Comparison of ENCODE assay signal across 8 cellular contexts in the genomic region with DNA sequence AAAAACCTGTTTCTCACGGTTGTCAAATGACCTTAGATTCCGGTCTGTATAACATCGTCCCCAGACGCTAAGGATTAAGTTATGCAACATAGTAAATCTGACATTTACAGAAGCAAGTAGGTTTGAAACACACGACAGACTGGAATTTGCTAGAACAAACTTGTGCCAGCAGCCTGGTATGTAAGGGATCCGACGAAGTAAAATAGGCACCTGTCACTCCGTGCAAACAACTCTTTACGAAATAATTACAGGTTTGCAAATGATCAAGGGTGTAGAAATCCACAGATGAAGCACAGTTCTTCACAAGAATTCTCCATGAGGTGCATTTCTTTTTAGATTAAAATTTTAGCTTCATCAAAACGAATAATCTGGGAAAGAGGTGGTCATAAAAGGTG. TPM values are rescaled to one million over a fixed set of nuclear protein-coding genes. Genes with fewer than 3 reads are reported as not detected.
DNase-seq lines count a peak whose midpoint lies in the region; ATAC-seq and TF ChIP-seq lines count a peak whose summit lies in the region.

No MANE protein-coding gene starts in this region.

- peak overlapping the region; percentile 84 for H3K4me2 ChIP-seq in PC-3 (ENCODE audit: low read length)

- H3K36me3 ChIP-seq in PC-3 (ENCODE audit: low read depth, low read length): peaks cover 7% of the 10 kb centered on the region; the same call in 1 of the 2 replicates
- H3K36me3 ChIP-seq in duodenal mucosa (ENCODE audit: control insufficient read depth in 1 of 2, insufficient read depth in 2 of 2, low read length in 2 of 2): peaks cover 0 to 18% of the 10 kb centered on the region in 2 donors
- H3K36me3 ChIP-seq in muscle layer of colon (ENCODE audit: insufficient read depth, low read length): no peaks in the 10 kb centered on the region

- CTCF ChIA-PET in activated naive CD4-positive, alpha-beta T cell treated with anti-CD3 and anti-CD28 coated beads for 36 hours (lab: Charles Lee): interaction anchor here (0.7 to 1.6 kb wide), 7 partner anchors 9 to 164 kb away, joined by 3 to 7 read pairs (median 4); no protein-coding TSS in a partner anchor
- CTCF ChIA-PET in PC-3 (lab: Charles Lee): interaction anchor here (0.6 to 1.4 kb wide), 2 partner anchors 161 to 255 kb away, joined by 3 read pairs; no protein-coding TSS in a partner anchor

- no peaks in the 10 kb centered on the region for H4K20me1 ChIP-seq in PC-3 (ENCODE audit: low read length)

- H3K9me3 ChIP-seq in PC-3 (ENCODE audit: low read length) (no peaks in the 10 kb centered on the region), duodenal mucosa (ENCODE audit: control insufficient read depth in 1 of 2, low read length in 2 of 2) (no peaks in the 10 kb centered on the region), muscle layer of colon (ENCODE audit: low read length) (no peaks in the 10 kb centered on the region)

- TSS peak; percentile 60 for BruUV-seq in PC-3 (replicated peaks; lab: Mats Ljungman, UMichigan)

- peaks cover 21% of the 10 kb centered on the region for H3K4me1 ChIP-seq in PC-3 (ENCODE audit: insufficient read depth, low read length)
- peaks cover 7 to 11% of the 10 kb centered on the region in 2 donors for H3K4me1 ChIP-seq in duodenal mucosa (ENCODE audit: control insufficient read depth in 1 of 2, insufficient read depth in 2 of 2, low read length in 2 of 2)
- H3K4me1 ChIP-seq in muscle layer of colon (ENCODE audit: insufficient read depth, low read length): peaks cover 8% of the 10 kb centered on the region

- peak; percentile 8 for ATAC-seq in HG02981 (IDR thresholded peaks at IDR 0.05; ENCODE audit: unreplicated experiment)
- peak; percentile 22 for ATAC-seq in PC-3

- H3K4me1 Mint-ChIP-seq in activated naive CD4-positive, alpha-beta T cell treated with anti-CD3 and anti-CD28 coated beads for 36 hours (ENCODE audit: low read depth): peaks cover 37% of the 10 kb centered on the region

- H3K9me2 ChIP-seq in PC-3 (replicated peaks; ENCODE audit: low read length): no peaks in the 10 kb centered on the region

- H3K9me3 Mint-ChIP-seq in activated naive CD4-positive, alpha-beta T cell treated with anti-CD3 and anti-CD28 coated beads for 36 hours: no peaks in the 10 kb centered on the region

- POLR2A ChIA-PET in PC-3 (lab: Charles Lee; ENCODE audit: unreplicated experiment): interaction anchor here (0.6 kb wide), 2 partner anchors 44 to 309 kb away, joined by 3 to 4 read pairs; no protein-coding TSS in a partner anchor

- peak overlapping the region; percentile 97 for H2AFZ ChIP-seq in PC-3 (ENCODE audit: low read length)

- peaks cover 59% of the 10 kb centered on the region for H3K79me2 ChIP-seq in PC-3 (ENCODE audit: low read length)

- no peak overlapping the region for H3K27ac ChIP-seq in PC-3 (ENCODE audit: low read length)
- no peak overlapping the region for H3K27ac ChIP-seq in duodenal mucosa (ENCODE audit: low read depth, low read length)
- peak overlapping the region; percentile 82 for H3K27ac ChIP-seq in muscle layer of colon (ENCODE audit: low read depth, low read length)

- intact Hi-C loops in activated naive CD4-positive, alpha-beta T cell treated with anti-CD3 and anti-CD28 coated beads for 36 hours (cut with micrococcal nuclease): loop anchor here (1.0 to 2.0 kb wide), 6 partner anchors 40 to 1201 kb away; a partner anchor contains a TSS
- intact Hi-C loops in PC-3 (cut with micrococcal nuclease): no loop called here

- H3K27me3 ChIP-seq in PC-3 (ENCODE audit: low read length) (no peaks in the 10 kb centered on the region), duodenal mucosa (ENCODE audit: control insufficient read depth in 1 of 2, insufficient read depth in 2 of 2, low read length in 2 of 2) (no peaks in the 10 kb centered on the region), muscle layer of colon (ENCODE audit: control insufficient read depth in 1 of 2, insufficient read depth in 2 of 2, low read length in 2 of 2) (no peaks in the 10 kb centered on the region)

- H3K9ac ChIP-seq in PC-3 (ENCODE audit: low read length) (peak overlapping the region; percentile 92), duodenal mucosa (ENCODE audit: low read depth in 1 of 2, low read length in 2 of 2) (peak overlapping the region; percentile 67 to 79), muscle layer of colon (ENCODE audit: low read length) (peak overlapping the region; percentile 83)

- peaks cover 20% of the 10 kb centered on the region for H3K36me3 Mint-ChIP-seq in activated naive CD4-positive, alpha-beta T cell treated with anti-CD3 and anti-CD28 coated beads for 36 hours (ENCODE audit: low read depth)

- no peak for DNase-seq in activated naive CD4-positive, alpha-beta T cell treated with anti-CD3 and anti-CD28 coated beads for 36 hours
- no peak for DNase-seq in activated naive CD4-positive, alpha-beta T cell treated with anti-CD3 and anti-CD28 coated beads, Interleukin-2, amount 50 U/mL, for 16 hours
- DNase-seq in PC-3 (no peak), middle frontal gyrus (ENCODE audit: extremely low spot score, low spot score) (no peak)
- no peak for DNase-seq in NK-92 treated with Interleukin-12 subunit alpha and Interleukin-12 subunit beta, amount 100 ng/mL, for 24 hours (lab: John Stamatoyannopoulos, UW)

- no peaks in the 10 kb centered on the region for H3F3A ChIP-seq in PC-3 (ENCODE audit: low read length, unreplicated experiment)

- peak overlapping the region; percentile 92 for H3K4me3 Mint-ChIP-seq in activated naive CD4-positive, alpha-beta T cell treated with anti-CD3 and anti-CD28 coated beads for 36 hours

- H3K4me3 ChIP-seq in PC-3 (ENCODE audit: low read length) (peak overlapping the region; percentile 90), duodenal mucosa (ENCODE audit: low read depth in 1 of 2, low read length in 2 of 2) (peak overlapping the region; percentile 78 to 95), muscle layer of colon (ENCODE audit: low read depth in 1 of 2, low read length in 2 of 2) (peak overlapping the region; percentile 57 to 92)

- TF ChIP-seq CTCF in PC-3 (conservative IDR thresholded peaks at IDR 0.05; ENCODE audit: low read depth, low read length): no peak

- peak overlapping the region; percentile 83 for H3K27ac Mint-ChIP-seq in activated naive CD4-positive, alpha-beta T cell treated with anti-CD3 and anti-CD28 coated beads for 36 hours

- H3K27me3 Mint-ChIP-seq in activated naive CD4-positive, alpha-beta T cell treated with anti-CD3 and anti-CD28 coated beads for 36 hours (ENCODE audit: low read depth): no peaks in the 10 kb centered on the region

RNA-seq across cellular contexts. Expression of a gene that starts 0.5 kb away (rescaled TPM):
- 10 to 100 TPM; 29.4 to 30.9 TPM for total RNA-seq in activated naive CD4-positive, alpha-beta T cell treated with anti-CD3 and anti-CD28 coated beads for 36 hours
- total RNA-seq in PC-3 (2014; rRNA removed): 26.5 and 29.1 TPM in 2 replicates
